11 cellular contexts compared by ENCODE assay signal in genomic region chr6:28898710-28898965, GRCh38. TPM values are rescaled to one million over a fixed set of nuclear protein-coding genes. Genes with fewer than 3 reads are reported as not detected.
DNase-seq lines count a peak whose midpoint lies in the region; ATAC-seq, FAIRE-seq and TF ChIP-seq lines count a peak whose summit lies in the region.
"Had no signal": no experiment of that assay in that cellular context is flagged by ENCODE, and none has a peak within 500 bp of the region (broad histone marks: within the 10 kb centered on the region; RNA-seq: fewer than 3 reads in every experiment).

No MANE protein-coding gene starts in this region.

- H3K23ac ChIP-seq in H9 (ENCODE audit: insufficient read length, low read depth, low read length) = no peak overlapping the region

- no peak overlapping the region for H3K27ac ChIP-seq in CD4-positive, alpha-beta T cell (ENCODE audit: low read depth, low read length)
- H3K27ac ChIP-seq in H9 (ENCODE audit: insufficient read length, low read depth, low read length) = no peak overlapping the region

- TF ChIP-seq POLR2A in GM12892 (IDR thresholded peaks at IDR 0.05; ENCODE audit: low read depth, low read length) = no peak

- no peak overlapping the region for H4K91ac ChIP-seq in H9 (ENCODE audit: insufficient read length, low read depth, low read length)

- peaks cover 59% of the 10 kb centered on the region for H3K36me3 Mint-ChIP-seq in CD4-positive, alpha-beta T cell (ENCODE audit: low read depth)
- H3K36me3 Mint-ChIP-seq in H9 (ENCODE audit: insufficient read depth in 1 of 3, low read depth in 3 of 3) (peaks cover 12 to 38% (median 21%) of the 10 kb centered on the region in 3 experiments), naive B cell (peaks cover 16 to 19% of the 10 kb centered on the region in 2 donors)
- H3K36me3 Mint-ChIP-seq in activated CD4-positive, alpha-beta memory T cell treated with anti-CD3 and anti-CD28 coated beads for 36 hours = peaks cover 29% of the 10 kb centered on the region

- H3T11ph ChIP-seq in H9 (ENCODE audit: low read length) = no peak overlapping the region

- H3K9ac ChIP-seq in H9 (ENCODE audit: extremely low read depth, insufficient read length, low read length) = no peak overlapping the region

- no peak overlapping the region for H3K14ac ChIP-seq in H9 (ENCODE audit: insufficient read depth, low read length)

- no peak for ATAC-seq in CD4-positive, alpha-beta T cell (ENCODE audit: poor library complexity)
- no peak for ATAC-seq in naive B cell (ENCODE audit: low read depth in 2 of 2)
- no peak for ATAC-seq in GM18519 (IDR thresholded peaks at IDR 0.05; ENCODE audit: low FRiP score, unreplicated experiment)
- ATAC-seq: activated CD4-positive, CD25-positive, alpha-beta regulatory T cell treated with anti-CD3 and anti-CD28 coated beads, Interleukin-2, amount 50 U/mL, for 24 hours had no signal

- H2BK120ac ChIP-seq in H9 (ENCODE audit: low read depth, low read length, poor library complexity, severe bottlenecking) = no peak overlapping the region

- POLR2A ChIA-PET in CD4-positive, alpha-beta T cell (lab: Charles Lee) = interaction anchor here (0.9 to 6.6 kb wide), 8 partner anchors 14 to 117 kb away, joined by 3 to 155 read pairs (median 10); partner anchors contain the start of gene TRIM27
- POLR2A ChIA-PET in activated CD4-positive, alpha-beta memory T cell treated with anti-CD3 and anti-CD28 coated beads for 36 hours (lab: Charles Lee) = interaction anchor here (0.6 kb wide), 1 partner anchor 16 kb away, joined by 7 read pairs; no protein-coding TSS in a partner anchor

- H4K8ac ChIP-seq in H9 (replicated peaks; ENCODE audit: insufficient read length, low read depth, low read length) = no peak overlapping the region

- no peak overlapping the region for H4K5ac ChIP-seq in H9 (ENCODE audit: insufficient read length, low read depth, low read length)

- no peaks in the 10 kb centered on the region for H3K79me1 ChIP-seq in H9 (ENCODE audit: insufficient read depth, low read depth, low read length, poor library complexity, severe bottlenecking)

- no peaks in the 10 kb centered on the region for H3K4me1 ChIP-seq in H9 (ENCODE audit: insufficient read depth, low read length)

- H3K9me3 Mint-ChIP-seq in CD4-positive, alpha-beta T cell = peaks cover 4% of the 10 kb centered on the region
- H3K9me3 Mint-ChIP-seq in H9 (peaks cover 3 to 5% of the 10 kb centered on the region in 2 experiments; a peak in 3 of 5 replicates), naive B cell (peaks cover 0 to 10% (median 5%) of the 10 kb centered on the region in 7 donors)
- peaks cover 2% of the 10 kb centered on the region for H3K9me3 Mint-ChIP-seq in activated CD4-positive, alpha-beta memory T cell treated with anti-CD3 and anti-CD28 coated beads for 36 hours

- no peak for FAIRE-seq in GM12892 (lab: Jason Lieb, UNC)

- DNase-seq in CD4-positive, alpha-beta T cell = no peak
- DNase-seq in H9 (no peak), naive B cell (no peak), SW480 (ENCODE audit: low spot score) (no peak), ecto neural progenitor cell (ENCODE audit: low spot score) (no peak), GM12892 (ENCODE audit: insufficient read length) (no peak)
- no peak for DNase-seq in activated CD4-positive, alpha-beta memory T cell treated with anti-CD3 and anti-CD28 coated beads for 36 hours
- DNase-seq: NCI-H1417 treated with DMSO at 0.1 percent for 48 hours had no signal

- H3K79me2 ChIP-seq in H9 (ENCODE audit: insufficient read depth, low read length) = no peaks in the 10 kb centered on the region

- CTCF ChIA-PET in CD4-positive, alpha-beta T cell (lab: Charles Lee) = interaction anchor here (0.7 kb wide), 1 partner anchor 24 kb away, joined by 3 read pairs; no protein-coding TSS in a partner anchor
- CTCF ChIA-PET in activated CD4-positive, alpha-beta memory T cell treated with anti-CD3 and anti-CD28 coated beads for 36 hours (lab: Charles Lee) = interaction anchor here (0.7 to 4.8 kb wide), 4 partner anchors 14 to 118 kb away, joined by 3 to 30 read pairs (median 3); no protein-coding TSS in a partner anchor

- no peaks in the 10 kb centered on the region for H4K20me1 ChIP-seq in H9 (ENCODE audit: control insufficient read depth, insufficient read depth, insufficient read length)

- no peak overlapping the region for H2BK5ac ChIP-seq in H9 (ENCODE audit: insufficient read length, low read length)

- no peak overlapping the region for H2AK5ac ChIP-seq in H9 (ENCODE audit: insufficient read length, low read length)

- no peaks in the 10 kb centered on the region for H3K27me3 ChIP-seq in CD4-positive, alpha-beta T cell (ENCODE audit: control insufficient read depth, insufficient read depth, low read length)
- H3K27me3 ChIP-seq in H9 (ENCODE audit: insufficient read depth, low read length) = no peaks in the 10 kb centered on the region
- H3K27me3 ChIP-seq: upper lobe of left lung had no signal

- no peak overlapping the region for H2BK15ac ChIP-seq in H9 (ENCODE audit: low read depth, low read length)

- H3K9me3 ChIP-seq in CD4-positive, alpha-beta T cell (ENCODE audit: control insufficient read depth, low read length) = no peaks in the 10 kb centered on the region
- H3K9me3 ChIP-seq in H9 (ENCODE audit: control insufficient read depth, low read depth, low read length) = no peaks in the 10 kb centered on the region
- H3K9me3 ChIP-seq: upper lobe of left lung had no signal

- H3K27me3 Mint-ChIP-seq in CD4-positive, alpha-beta T cell = peaks cover 14% of the 10 kb centered on the region
- peaks cover 4% of the 10 kb centered on the region; the same call in 1 of the 2 replicates for H3K27me3 Mint-ChIP-seq in H9 (ENCODE audit: low read depth)
- H3K27me3 Mint-ChIP-seq in activated CD4-positive, alpha-beta memory T cell treated with anti-CD3 and anti-CD28 coated beads for 36 hours = peaks cover 2% of the 10 kb centered on the region
- H3K27me3 Mint-ChIP-seq in naive B cell = peaks cover 0 to 5% (median 0%) of the 10 kb centered on the region in 3 donors

- no peak overlapping the region for H3K56ac ChIP-seq in H9 (ENCODE audit: insufficient read length, low read depth, low read length)

- no peak overlapping the region for H3K4ac ChIP-seq in H9 (ENCODE audit: low read depth, low read length)

- H3K4me3 Mint-ChIP-seq in CD4-positive, alpha-beta T cell = peak overlapping the region; percentile 86
- H3K4me3 Mint-ChIP-seq in H9 = peak overlapping the region; percentile 65 to 96
- peak overlapping the region; percentile 12 for H3K4me3 Mint-ChIP-seq in activated CD4-positive, alpha-beta memory T cell treated with anti-CD3 and anti-CD28 coated beads for 36 hours
- H3K4me3 Mint-ChIP-seq in naive B cell = peak overlapping the region in 7 of 8 donors; percentile 50 to 99 (median 77)

- H3K27ac Mint-ChIP-seq in CD4-positive, alpha-beta T cell = peak overlapping the region; percentile 100
- H3K27ac Mint-ChIP-seq in H9 = no peak overlapping the region
- H3K27ac Mint-ChIP-seq in activated CD4-positive, alpha-beta memory T cell treated with anti-CD3 and anti-CD28 coated beads for 36 hours = peak overlapping the region; percentile 42
- peak overlapping the region in 4 of 6 donors; percentile 27 to 90 (median 62) for H3K27ac Mint-ChIP-seq in naive B cell

- no peak overlapping the region for H2BK12ac ChIP-seq in H9 (ENCODE audit: insufficient read length, low read depth, low read length)

- H2BK20ac ChIP-seq in H9 (ENCODE audit: low read depth, low read length, poor library complexity, severe bottlenecking) = no peak overlapping the region

- no peak overlapping the region for H3K4me2 ChIP-seq in H9 (ENCODE audit: insufficient read depth, insufficient read length, low read length)

- no CpG with 5 or more reads among the region's 2 CpGs for WGBS in H9 (ENCODE audit: extremely low coverage, insufficient read length, low lambda C conversion rate)

- peaks cover 27% of the 10 kb centered on the region for H3K4me1 Mint-ChIP-seq in CD4-positive, alpha-beta T cell (ENCODE audit: low read depth)
- H3K4me1 Mint-ChIP-seq in H9 = peaks cover 4 to 5% of the 10 kb centered on the region in 2 experiments; a peak in 3 of 4 replicates
- H3K4me1 Mint-ChIP-seq in activated CD4-positive, alpha-beta memory T cell treated with anti-CD3 and anti-CD28 coated beads for 36 hours (ENCODE audit: low read depth) = peaks cover 12% of the 10 kb centered on the region
- peaks cover 32 to 37% (median 35%) of the 10 kb centered on the region in 3 donors for H3K4me1 Mint-ChIP-seq in naive B cell

- TF ChIP-seq CTCF in CD4-positive, alpha-beta T cell (IDR thresholded peaks at IDR 0.05) = no peak
- no peak for TF ChIP-seq CTCF in H9 (conservative IDR thresholded peaks at IDR 0.05)

- intact Hi-C loops in CD4-positive, alpha-beta T cell (cut with DNase I, micrococcal nuclease) = loop anchor here in 1 of 2 experiments (5.0 kb wide), 1 partner anchor 84 kb away; no protein-coding TSS in a partner anchor
- intact Hi-C loops in activated CD4-positive, alpha-beta memory T cell treated with anti-CD3 and anti-CD28 coated beads for 36 hours (cut with micrococcal nuclease) = loop anchor here (10.0 kb wide), 1 partner anchor 1764 kb away; a partner anchor contains a TSS

- no peak overlapping the region for H2AFZ ChIP-seq in H9 (ENCODE audit: low read length)

- H3K18ac ChIP-seq in H9 (ENCODE audit: insufficient read length, low read depth, low read length) = no peak overlapping the region

- H3K23me2 ChIP-seq in H9 (ENCODE audit: insufficient read length, low read depth, low read length, poor library complexity, severe bottlenecking) = peaks cover 9% of the 10 kb centered on the region

RNA-seq across cellular contexts. Expression of gene TRIM27, which starts 25.1 kb away (rescaled TPM):
- total RNA-seq in CD4-positive, alpha-beta T cell = 10 to 100 TPM; 11.5 to 13.2 TPM
- 93.1 and 98.2 TPM in 2 replicates for total RNA-seq in H9 (2021)
- total RNA-seq in activated CD4-positive, alpha-beta memory T cell treated with anti-CD3 and anti-CD28 coated beads for 36 hours = 10 to 100 TPM; 49.7 to 54.6 TPM
- 10 to 100 TPM; 39.8 to 67.0 (median 54.1) TPM for polyA plus RNA-seq in naive B cell (ENCODE audit: low read depth in 6 of 6)
- polyA plus RNA-seq in GM12892 (2012; ENCODE audit: missing spikeins) = 33.3 TPM

Comparison
In these comparisons a context has a peak if more than half of its experiments do, and no peak if none do; other contexts are left out.
1. H3K27ac Mint-ChIP-seq: peak in CD4-positive, alpha-beta T cell (single experiment), activated CD4-positive, alpha-beta memory T cell treated with anti-CD3 and anti-CD28 coated beads for 36 hours (single experiment) and naive B cell (4 of 6); none in H9 (0 of 3).
2. H3K4me3 Mint-ChIP-seq: peak in every context shown above with its lines; median percentile 86 in CD4-positive, alpha-beta T cell; 80 in H9; 77 in naive B cell; 12 in activated CD4-positive, alpha-beta memory T cell treated with anti-CD3 and anti-CD28 coated beads for 36 hours.